ENCODE assay signal across 10 cellular contexts in the genomic region with DNA sequence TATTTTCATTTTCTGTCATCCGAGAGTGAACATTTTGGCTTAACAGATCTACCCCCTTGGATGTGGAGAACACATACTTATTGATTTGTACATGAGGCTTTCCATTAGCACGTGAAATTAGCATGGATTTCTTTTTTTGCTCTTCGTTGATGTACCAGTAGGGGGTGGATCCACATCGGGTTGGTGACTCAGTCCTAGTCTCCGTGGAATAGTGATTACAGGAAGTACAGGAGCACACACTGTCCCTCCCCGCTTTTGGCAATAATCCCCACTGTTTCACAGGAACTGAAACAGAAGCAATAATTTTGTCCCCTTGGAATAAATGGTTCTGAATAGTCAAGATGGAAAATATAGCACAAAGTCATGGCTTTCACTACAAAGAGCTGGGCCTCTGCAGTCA.
DNase-seq lines count a peak whose midpoint lies in the region; ATAC-seq, FAIRE-seq and TF ChIP-seq lines count a peak whose summit lies in the region.
"Had no signal": no experiment of that assay in that cellular context is flagged by ENCODE, and none has a peak within 500 bp of the region (broad histone marks: within the 10 kb centered on the region; RNA-seq: fewer than 3 reads in every experiment).

No MANE protein-coding gene starts in this region.

- no peak overlapping the region for H4K91ac ChIP-seq in H1 (replicated peaks; ENCODE audit: insufficient read length, low read length)

- no peak overlapping the region for H2BK20ac ChIP-seq in H1 (ENCODE audit: low read length)

- H3K79me2 ChIP-seq in H1 (ENCODE audit: control insufficient read depth in 1 of 2, insufficient read depth in 2 of 2, low read length in 2 of 2), result no peaks in the 10 kb centered on the region

- H3K4me3 ChIP-seq in GM12864 (ENCODE audit: low read depth, low read length) (no peak overlapping the region), H1 (ENCODE audit: extremely low read depth in 1 of 4, insufficient read depth in 2 of 4, low read depth in 3 of 4, low read length in 4 of 4) (no peak overlapping the region)

- POLR2A ChIA-PET in H1 (lab: Charles Lee; ENCODE audit: partially characterized antibody), result no interaction called here

- no peak overlapping the region for H2BK15ac ChIP-seq in H1 (ENCODE audit: low read length)

- H4K8ac ChIP-seq in H1 (ENCODE audit: extremely low read depth, insufficient read depth, low read length), result no peak overlapping the region

- no peak overlapping the region for H2AFZ ChIP-seq in H1 (ENCODE audit: low read length)

- H3K36me3 ChIP-seq in H1 (ENCODE audit: control insufficient read depth in 2 of 4, insufficient read depth in 4 of 4, low read length in 3 of 4), result no peaks in the 10 kb centered on the region

- no peak for FAIRE-seq in H1 (lab: Jason Lieb, UNC)

- no peaks in the 10 kb centered on the region for H4K20me1 ChIP-seq in H1 (replicated peaks in 1 of 2; ENCODE audit: control insufficient read depth in 1 of 2, insufficient read depth in 2 of 2, low read length in 2 of 2)

- no peak overlapping the region for H2BK5ac ChIP-seq in H1 (ENCODE audit: low read depth, low read length)

- no peak overlapping the region for H3K18ac ChIP-seq in H1 (ENCODE audit: extremely low read depth, low read length)

- no peak overlapping the region for H2BK120ac ChIP-seq in H1 (replicated peaks; ENCODE audit: low read depth, low read length)

- no peak overlapping the region for H3K27ac ChIP-seq in H1 (ENCODE audit: low read depth, low read length)

- no peak overlapping the region for H2AK5ac ChIP-seq in H1 (ENCODE audit: low read depth, low read length)

- no peaks in the 10 kb centered on the region for H3K9me3 ChIP-seq in H1 (ENCODE audit: insufficient read depth in 2 of 2, low read depth in 1 of 2, low read length in 1 of 2)

- H2BK12ac ChIP-seq in H1 (ENCODE audit: low read depth, low read length), result no peak overlapping the region

- WGBS in H1 (ENCODE audit: extremely low coverage in 1 of 2, insufficient coverage in 1 of 2, insufficient read length in 1 of 2, insufficient replicate concordance in 2 of 2, low coverage in 1 of 2, low lambda C conversion rate in 2 of 2, missing lambda C conversion rate in 1 of 2), 2 experiments, result 39% methylated on average over 6 of the region's 6 CpGs; no CpG with 5 or more reads in 1 of the 2 experiments

- TF ChIP-seq CTCF in GM12864 (IDR thresholded peaks at IDR 0.05; ENCODE audit: low read depth, low read length, missing control alignments), result peak; percentile 46
- peak in 2 of 3 experiments; percentile 5 to 21; a peak in 1 of 4 replicates for TF ChIP-seq CTCF in H1 (IDR thresholded peaks at IDR 0.05; ENCODE audit: control extremely low read depth in 1 of 3, insufficient read depth in 1 of 3, low read depth in 1 of 3, low read length in 3 of 3)
- TF ChIP-seq CTCF in omental fat pad (IDR thresholded peaks at IDR 0.05), result no peak

- no peaks in the 10 kb centered on the region for H3K23me2 ChIP-seq in H1 (ENCODE audit: low read depth, low read length)

- no peak overlapping the region for H3K56ac ChIP-seq in H1 (replicated peaks; ENCODE audit: insufficient read length, low read depth, low read length)

- no peak overlapping the region for H3K23ac ChIP-seq in H1 (ENCODE audit: insufficient read length)

- DNase-seq in GM12864 (ENCODE audit: low read depth) (no peak), NCI-H2227 treated with DMSO at 0.1 percent for 48 hours (lab: John Stamatoyannopoulos, UW) (peak; percentile 45), H1 (ENCODE audit: low read depth in 1 of 2, low spot score in 2 of 2) (no peak), omental fat pad (ENCODE audit: low spot score) (no peak), NCI-H2029 (lab: John Stamatoyannopoulos, UW) (no peak), epidermal melanocyte (ENCODE audit: insufficient read length, low spot score) (no peak)
- DNase-seq: activated CD8-positive, alpha-beta T cell treated with anti-CD3 and anti-CD28 coated beads, Interleukin-2, amount 10 ng/mL, durations not matched to agents 7 days and 5 days; NCI-H226 had no signal

- no peak overlapping the region for H3K9ac ChIP-seq in H1 (replicated peaks in 1 of 4; ENCODE audit: extremely low read depth in 1 of 4, low read depth in 3 of 4, low read length in 3 of 4)

- no peaks in the 10 kb centered on the region for H3K79me1 ChIP-seq in H1 (ENCODE audit: low read depth, low read length)

- no peaks in the 10 kb centered on the region for H3K27me3 ChIP-seq in H1 (replicated peaks in 1 of 4; ENCODE audit: control insufficient read depth in 3 of 4, extremely low read depth in 1 of 4, insufficient read depth in 3 of 4, low read length in 3 of 4)

- no peaks in the 10 kb centered on the region for H3K4me1 ChIP-seq in H1 (replicated peaks in 1 of 4; ENCODE audit: control insufficient read depth in 3 of 4, insufficient read depth in 4 of 4, low read length in 3 of 4)

- TF ChIP-seq POLR2A in H1 (IDR thresholded peaks at IDR 0.05; ENCODE audit: control extremely low read depth in 1 of 2, low read depth in 2 of 2, low read length in 2 of 2), result no peak

- ATAC-seq in omental fat pad (ENCODE audit: low FRiP score), result peak; percentile 84
- no peak for ATAC-seq in GM21786 (IDR thresholded peaks at IDR 0.05; ENCODE audit: unreplicated experiment)
- no peak for ATAC-seq in GM21526 (IDR thresholded peaks at IDR 0.05; ENCODE audit: low FRiP score, unreplicated experiment)
- ATAC-seq: activated CD8-positive, alpha-beta T cell treated with anti-CD3 and anti-CD28 coated beads, Interleukin-2, amount 10 ng/mL, durations not matched to agents 7 days and 5 days had no signal

- no peak for TF ChIP-seq EP300 in H1 (IDR thresholded peaks at IDR 0.05; ENCODE audit: borderline replicate concordance in 1 of 2, low read depth in 2 of 2, low read length in 2 of 2)

- no peak overlapping the region for H4K5ac ChIP-seq in H1 (ENCODE audit: insufficient read length, low read depth, low read length)

- H3K4ac ChIP-seq in H1 (replicated peaks; ENCODE audit: insufficient read length, low read depth, low read length), result no peak overlapping the region

- H3K14ac ChIP-seq in H1 (ENCODE audit: insufficient read length), result no peak overlapping the region

- no peak overlapping the region for H3K4me2 ChIP-seq in H1 (ENCODE audit: insufficient read depth in 1 of 2, low read depth in 2 of 2, low read length in 2 of 2)

- CTCF ChIA-PET in H1 (lab: Charles Lee; ENCODE audit: partially characterized antibody), result interaction anchor here (0.7 kb wide), 1 partner anchor 9 kb away, joined by 4 read pairs; no protein-coding TSS in a partner anchor

- TF ChIP-seq RAD21 in H1 (IDR thresholded peaks at IDR 0.05 in 1 of 2, conservative IDR thresholded peaks at IDR 0.05 in 1 of 2; ENCODE audit: low read depth in 2 of 2, low read length in 2 of 2), result no peak; a peak in 1 of 4 replicates

TF ChIP-seq in H1, 55 proteins besides CTCF, POLR2A, EP300 and RAD21:
- TF ChIP-seq JUND (IDR thresholded peaks at IDR 0.05; ENCODE audit: low read length) (no peak), SIRT6 (IDR thresholded peaks at IDR 0.05; ENCODE audit: low read length) (no peak), CBX8 (IDR thresholded peaks at IDR 0.05; ENCODE audit: borderline replicate concordance, low read depth, low read length) (no peak)

Comparison
In these comparisons a context has a peak if more than half of its experiments do, and no peak if none do; other contexts are left out.
1. CTCF ChIP-seq: peak in GM12864 (single experiment) and H1 (2 of 3); none in omental fat pad (0 of 3).